Comparison of ENCODE assay signal across 8 cellular contexts in genomic region chr12:56020437-56021189, GRCh38. TPM values are rescaled to one million over a fixed set of nuclear protein-coding genes. Genes with fewer than 3 reads are reported as not detected.
DNase-seq lines count a peak whose midpoint lies in the region; ATAC-seq and TF ChIP-seq lines count a peak whose summit lies in the region.

Gene IKZF4, plus strand, starts transcription at chr12:56021043. Its CDS starts 451 bp downstream, at chr12:56021494.

- H3K9me3 Mint-ChIP-seq in T-helper 1 cell treated with Interleukin-12 subunit alpha and Interleukin-12 subunit beta and Interleukin-4 antibody, amounts not matched to agents 30 μg/mL and 1 μg/mL, for 36 hours: no peaks in the 10 kb centered on the region
- H3K9me3 Mint-ChIP-seq in endothelial cell (ENCODE audit: unreplicated experiment): no peaks in the 10 kb centered on the region

- no peak for ATAC-seq in GM21423 (IDR thresholded peaks at IDR 0.05; ENCODE audit: unreplicated experiment)

- peaks cover 40% of the 10 kb centered on the region for H3K4me1 Mint-ChIP-seq in T-helper 1 cell treated with Interleukin-12 subunit alpha and Interleukin-12 subunit beta and Interleukin-4 antibody, amounts not matched to agents 30 μg/mL and 1 μg/mL, for 36 hours (ENCODE audit: low read depth)
- peaks cover 14% of the 10 kb centered on the region for H3K4me1 Mint-ChIP-seq in endothelial cell (ENCODE audit: unreplicated experiment)

- H3K9me3 ChIP-seq in ES-I3 (ENCODE audit: control insufficient read depth, insufficient read depth, low read length): no peaks in the 10 kb centered on the region
- H3K9me3 ChIP-seq in vagina: no peaks in the 10 kb centered on the region

- H3K27ac Mint-ChIP-seq in T-helper 1 cell treated with Interleukin-12 subunit alpha and Interleukin-12 subunit beta and Interleukin-4 antibody, amounts not matched to agents 30 μg/mL and 1 μg/mL, for 36 hours: peak within 1 kb of the TSS; percentile 97
- peak within 1 kb of the TSS; percentile 42 for H3K27ac Mint-ChIP-seq in endothelial cell (ENCODE audit: unreplicated experiment)

- H3K4me3 Mint-ChIP-seq in T-helper 1 cell treated with Interleukin-12 subunit alpha and Interleukin-12 subunit beta and Interleukin-4 antibody, amounts not matched to agents 30 μg/mL and 1 μg/mL, for 36 hours: peak within 1 kb of the TSS; percentile 99
- peak within 1 kb of the TSS; percentile 74 for H3K4me3 Mint-ChIP-seq in endothelial cell (ENCODE audit: unreplicated experiment)

- H3K4me1 ChIP-seq in ES-I3 (ENCODE audit: insufficient read depth, low read length): peaks cover 7% of the 10 kb centered on the region
- peaks cover 26% of the 10 kb centered on the region for H3K4me1 ChIP-seq in vagina

- peaks cover 19% of the 10 kb centered on the region for H3K36me3 Mint-ChIP-seq in T-helper 1 cell treated with Interleukin-12 subunit alpha and Interleukin-12 subunit beta and Interleukin-4 antibody, amounts not matched to agents 30 μg/mL and 1 μg/mL, for 36 hours (ENCODE audit: low read depth)
- H3K36me3 Mint-ChIP-seq in endothelial cell (ENCODE audit: low read depth, unreplicated experiment): peaks cover 4% of the 10 kb centered on the region

- H3K36me3 ChIP-seq in ES-I3 (ENCODE audit: insufficient read depth, low read length) (peaks cover 3% of the 10 kb centered on the region), vagina (peaks cover 0 to 2% of the 10 kb centered on the region in 2 donors)

- no peaks in the 10 kb centered on the region for H3K27me3 ChIP-seq in vagina

- no peaks in the 10 kb centered on the region for H3K27me3 Mint-ChIP-seq in T-helper 1 cell treated with Interleukin-12 subunit alpha and Interleukin-12 subunit beta and Interleukin-4 antibody, amounts not matched to agents 30 μg/mL and 1 μg/mL, for 36 hours (ENCODE audit: low read depth)
- peaks cover 7% of the 10 kb centered on the region for H3K27me3 Mint-ChIP-seq in endothelial cell (ENCODE audit: unreplicated experiment)

- intact Hi-C loops in vagina (cut with DNase I): no loop called here

- H3K27ac ChIP-seq in vagina: peak within 1 kb of the TSS; percentile 82

- H3K4me3 ChIP-seq in vagina: peak within 1 kb of the TSS; percentile 30 to 48

- TF ChIP-seq CTCF in endothelial cell (IDR thresholded peaks at IDR 0.05; ENCODE audit: unreplicated experiment) (no peak), vagina (IDR thresholded peaks at IDR 0.05) (no peak)

- TF ChIP-seq POLR2A in vagina (IDR thresholded peaks at IDR 0.05): no peak

- H3K9ac ChIP-seq in ES-I3 (ENCODE audit: low read depth, low read length): peak within 1 kb of the TSS; percentile 54

- DNase-seq in endothelial cell (ENCODE audit: low spot score): peak; percentile 36
- peak; percentile 18 for DNase-seq in midbrain (lab: John Stamatoyannopoulos, UW)
- no peak for DNase-seq in vagina (ENCODE audit: extremely low spot score in 2 of 2)
- DNase-seq in NCI-H510A (lab: John Stamatoyannopoulos, UW): no peak
- no peak for DNase-seq in activated gamma-delta T cell treated with Interleukin-2 at 50 U/mL for 16 hours

RNA-seq across cellular contexts. Expression of gene IKZF4, which starts in this region (rescaled TPM):
- total RNA-seq in endothelial cell (ENCODE audit: unreplicated experiment): 3.0 TPM
- total RNA-seq in vagina: 4.4 TPM

Comparison
In these comparisons a context has a peak if more than half of its experiments do, and no peak if none do; other contexts are left out.
1. DNase-seq: peak in endothelial cell (single experiment) and midbrain (single experiment); none in vagina (0 of 2), NCI-H510A (single experiment) and activated gamma-delta T cell treated with Interleukin-2 at 50 U/mL for 16 hours (single experiment).